Comparison of ENCODE assay signal across 18 cellular contexts in genomic region chr2:45138904-45139303, GRCh38.
DNase-seq lines count a peak whose midpoint lies in the region; ATAC-seq, FAIRE-seq and TF ChIP-seq lines count a peak whose summit lies in the region.
"Had no signal": no experiment of that assay in that cellular context is flagged by ENCODE, and none has a peak within 500 bp of the region (broad histone marks: within the 10 kb centered on the region; RNA-seq: fewer than 3 reads in every experiment).

No MANE protein-coding gene starts in this region.

- H3K4me3 Mint-ChIP-seq in type B pancreatic cell, result no peak overlapping the region
- H3K4me3 Mint-ChIP-seq: CD14-positive monocyte; CD4-positive, alpha-beta memory T cell; IgD-negative memory B cell had no signal

- peaks cover 5% of the 10 kb centered on the region for H3K4me1 Mint-ChIP-seq in type B pancreatic cell (ENCODE audit: unreplicated experiment)
- H3K4me1 Mint-ChIP-seq: CD4-positive, alpha-beta memory T cell had no signal

- no peaks in the 10 kb centered on the region for H3K27me3 ChIP-seq in mesendoderm (ENCODE audit: insufficient read depth, low read length, poor library complexity)
- H3K27me3 ChIP-seq: BE2C had no signal

- H3K9me3 Mint-ChIP-seq in type B pancreatic cell, result peaks cover 2% of the 10 kb centered on the region
- H3K9me3 Mint-ChIP-seq: IgD-negative memory B cell had no signal

- no peak overlapping the region for H2AK5ac ChIP-seq in mesendoderm (ENCODE audit: low read length)

- H3K4me3 ChIP-seq in OCI-LY7 (ENCODE audit: low read depth, low read length, poor library complexity, severe bottlenecking) (no peak overlapping the region), mesendoderm (ENCODE audit: low read length) (no peak overlapping the region), kidney (ENCODE audit: low read length in 2 of 2) (no peak overlapping the region)
- H3K4me3 ChIP-seq: GM12878 had no signal

- no peaks in the 10 kb centered on the region for H3K36me3 ChIP-seq in OCI-LY7 (ENCODE audit: insufficient read depth, low read length)
- H3K36me3 ChIP-seq in mesendoderm (ENCODE audit: control insufficient read depth, insufficient read depth, low read length), result no peaks in the 10 kb centered on the region
- H3K36me3 ChIP-seq in kidney (ENCODE audit: control insufficient read depth in 1 of 2, insufficient read depth in 2 of 2, low read length in 2 of 2), result no peaks in the 10 kb centered on the region
- H3K36me3 ChIP-seq: BE2C had no signal

- no peak overlapping the region for H3K18ac ChIP-seq in mesendoderm (ENCODE audit: low read length)

- H4K8ac ChIP-seq in mesendoderm (ENCODE audit: low read depth, low read length), result no peak overlapping the region

- DNase-seq in ELF-1 (ENCODE audit: low read depth, low spot score) (peak; percentile 54), OCI-LY7 (ENCODE audit: low spot score) (no peak), mesendoderm (peak; percentile 57), type B pancreatic cell (ENCODE audit: extremely low spot score, unreplicated experiment) (peak; percentile 20), SHP77 treated with DMSO at 0.1 percent for 48 hours (lab: John Stamatoyannopoulos, UW) (no peak), kidney (no peak)
- DNase-seq: BE2C; CD4-positive, alpha-beta memory T cell; DMS79 treated with DMSO at 0.1 percent for 48 hours; HCEC 1CT; KBM-7 had no signal

- no CpG with 5 or more reads among the region's 4 CpGs for WGBS in mesendoderm (ENCODE audit: extremely low coverage, insufficient coverage, low lambda C conversion rate)

- H4K20me1 ChIP-seq in OCI-LY7 (ENCODE audit: insufficient read depth, low read length), result no peaks in the 10 kb centered on the region

- CTCF ChIA-PET in OCI-LY7 (lab: Charles Lee; ENCODE audit: unreplicated experiment), result no interaction called here

- H2BK120ac ChIP-seq in mesendoderm (ENCODE audit: low read depth, low read length), result no peak overlapping the region

- H3K27me3 Mint-ChIP-seq in type B pancreatic cell, result peaks cover 36% of the 10 kb centered on the region

- H3K56ac ChIP-seq in mesendoderm (ENCODE audit: low read length), result no peak overlapping the region

- peak overlapping the region; percentile 43; the same call in 1 of the 2 replicates for H2AFZ ChIP-seq in OCI-LY7 (ENCODE audit: low read length)

- H3K27ac ChIP-seq in OCI-LY7 (ENCODE audit: low read depth, low read length, poor library complexity, severe bottlenecking) (no peak overlapping the region), mesendoderm (ENCODE audit: low read depth, low read length) (no peak overlapping the region), kidney (ENCODE audit: low read depth in 2 of 2, low read length in 2 of 2) (no peak overlapping the region)
- H3K27ac ChIP-seq: HL-60 had no signal

- H3K9ac ChIP-seq in mesendoderm (ENCODE audit: low read length) (no peak overlapping the region), kidney (ENCODE audit: low read length in 2 of 2) (no peak overlapping the region)

- no peaks in the 10 kb centered on the region for H3K36me3 Mint-ChIP-seq in type B pancreatic cell
- H3K36me3 Mint-ChIP-seq: CD14-positive monocyte; CD4-positive, alpha-beta memory T cell; IgD-negative memory B cell had no signal

- TF ChIP-seq POLR2A in GM18505 (IDR thresholded peaks at IDR 0.05; ENCODE audit: borderline replicate concordance, extremely low read depth, insufficient read depth, insufficient read length), result no peak

- no peak overlapping the region for H4K5ac ChIP-seq in mesendoderm (ENCODE audit: low read length)

- H3K4me2 ChIP-seq in OCI-LY7 (ENCODE audit: low read length), result no peak overlapping the region
- no peak overlapping the region for H3K4me2 ChIP-seq in mesendoderm (ENCODE audit: low read length)

- H3K79me2 ChIP-seq in OCI-LY7 (ENCODE audit: insufficient read depth, low read depth, low read length), result no peaks in the 10 kb centered on the region
- H3K79me2 ChIP-seq in mesendoderm (ENCODE audit: control insufficient read depth, insufficient read depth, low read length), result no peaks in the 10 kb centered on the region

- TF ChIP-seq CTCF in OCI-LY7 (conservative IDR thresholded peaks at IDR 0.05; ENCODE audit: low read length) (no peak), type B pancreatic cell (conservative IDR thresholded peaks at IDR 0.05) (no peak), kidney (IDR thresholded peaks at IDR 0.05; ENCODE audit: borderline replicate concordance, extremely low read depth, insufficient read depth) (no peak)

- H3K4ac ChIP-seq in mesendoderm (ENCODE audit: low read depth, low read length), result no peak overlapping the region

- BruUV-seq in OCI-LY7 (replicated peaks; lab: Mats Ljungman, UMichigan), result no TSS peak

- no peak for FAIRE-seq in kidney (lab: Jason Lieb, UNC)
- FAIRE-seq: GM12878, GM19239, H54 had no signal

- H2BK5ac ChIP-seq in mesendoderm (ENCODE audit: low read length), result no peak overlapping the region

- H3K4me1 ChIP-seq in OCI-LY7 (ENCODE audit: insufficient read depth, low read length, poor library complexity, severe bottlenecking) (peaks cover 60% of the 10 kb centered on the region), mesendoderm (ENCODE audit: control insufficient read depth, low read depth, low read length) (peaks cover 1% of the 10 kb centered on the region), kidney (ENCODE audit: control insufficient read depth in 1 of 2, insufficient read depth in 1 of 2, low read depth in 1 of 2, low read length in 2 of 2) (no peaks in the 10 kb centered on the region)
- H3K4me1 ChIP-seq: BE2C had no signal

- H3K27ac Mint-ChIP-seq in type B pancreatic cell, result no peak overlapping the region
- H3K27ac Mint-ChIP-seq: CD14-positive monocyte; CD4-positive, alpha-beta memory T cell; IgD-negative memory B cell had no signal

- H3K9me3 ChIP-seq in OCI-LY7 (ENCODE audit: low read length) (no peaks in the 10 kb centered on the region), kidney (ENCODE audit: control insufficient read depth in 1 of 2, low read length in 2 of 2) (no peaks in the 10 kb centered on the region)
- H3K9me3 ChIP-seq: BE2C had no signal

- no peak overlapping the region for H3K23ac ChIP-seq in mesendoderm (ENCODE audit: low read length)

- POLR2A ChIA-PET in OCI-LY7 (lab: Charles Lee), result interaction anchor here (1.1 kb wide), 1 partner anchor 10 kb away, joined by 4 read pairs; no protein-coding TSS in a partner anchor

- no peak overlapping the region for H2BK15ac ChIP-seq in mesendoderm (replicated peaks; ENCODE audit: low read depth)

- intact Hi-C loops in OCI-LY7 (cut with micrococcal nuclease; ENCODE audit: unreplicated experiment) (no loop called here), kidney (cut with DNase I) (no loop called here)

- no peak for ATAC-seq in GM18505 (IDR thresholded peaks at IDR 0.05; ENCODE audit: unreplicated experiment)
- ATAC-seq: GM12878 had no signal

- H3K79me1 ChIP-seq in mesendoderm (ENCODE audit: low read length), result no peaks in the 10 kb centered on the region

- no peaks in the 10 kb centered on the region for H3K9me2 ChIP-seq in OCI-LY7 (ENCODE audit: insufficient read depth, low read length)

Comparison
In these comparisons a context has a peak if more than half of its experiments do, and no peak if none do; other contexts are left out.
1. DNase-seq: peak in ELF-1 (single experiment), mesendoderm (single experiment) and type B pancreatic cell (single experiment); none in OCI-LY7 (single experiment), SHP77 treated with DMSO at 0.1 percent for 48 hours (single experiment) and kidney (single experiment).